10 cellular contexts compared by ENCODE assay signal in genomic region chr3:111989061-111989678, GRCh38. TPM values are rescaled to one million over a fixed set of nuclear protein-coding genes. Genes with fewer than 3 reads are reported as not detected.
DNase-seq lines count a peak whose midpoint lies in the region; ATAC-seq and TF ChIP-seq lines count a peak whose summit lies in the region.
"Had no signal": no experiment of that assay in that cellular context is flagged by ENCODE, and none has a peak within 500 bp of the region (broad histone marks: within the 10 kb centered on the region; RNA-seq: fewer than 3 reads in every experiment).

No MANE protein-coding gene starts in this region.

- H3K27ac Mint-ChIP-seq in natural killer cell treated with Interleukin-12 subunit alpha and Interleukin-12 subunit beta and Interleukin-15 and Interleukin-18, amount 100 ng/mL, for 72 hours: no peak overlapping the region
- H3K27ac Mint-ChIP-seq: dendritic cell treated with granulocyte-macrophage colony-stimulating factor and Interleukin-4, amounts not matched to agents 40 ng/mL and 50 ng/mL, for 4 days had no signal

- H3K36me3 ChIP-seq in GM23248 (ENCODE audit: low read depth) (peaks cover 26% of the 10 kb centered on the region; the same call in 1 of the 2 replicates), MG63 (peaks cover 40% of the 10 kb centered on the region)

- H3K27me3 Mint-ChIP-seq in natural killer cell treated with Interleukin-12 subunit alpha and Interleukin-12 subunit beta and Interleukin-15 and Interleukin-18, amount 100 ng/mL, for 72 hours: no peaks in the 10 kb centered on the region
- H3K27me3 Mint-ChIP-seq: CD8-positive, alpha-beta memory T cell; dendritic cell treated with granulocyte-macrophage colony-stimulating factor and Interleukin-4, amounts not matched to agents 40 ng/mL and 50 ng/mL, for 4 days had no signal

- H3K4me1 ChIP-seq in GM23248 (ENCODE audit: insufficient read depth): peaks cover 7% of the 10 kb centered on the region; the same call in 1 of the 2 replicates

- H3K36me3 Mint-ChIP-seq in natural killer cell treated with Interleukin-12 subunit alpha and Interleukin-12 subunit beta and Interleukin-15 and Interleukin-18, amount 100 ng/mL, for 72 hours: peaks cover 10% of the 10 kb centered on the region

- H3K9me3 Mint-ChIP-seq in natural killer cell treated with Interleukin-12 subunit alpha and Interleukin-12 subunit beta and Interleukin-15 and Interleukin-18, amount 100 ng/mL, for 72 hours: no peaks in the 10 kb centered on the region
- H3K9me3 Mint-ChIP-seq: CD8-positive, alpha-beta memory T cell; dendritic cell treated with granulocyte-macrophage colony-stimulating factor and Interleukin-4, amounts not matched to agents 40 ng/mL and 50 ng/mL, for 4 days had no signal

- H3K9me2 ChIP-seq in GM23248 (ENCODE audit: insufficient read depth): no peaks in the 10 kb centered on the region

- no peak overlapping the region for H3K4me3 Mint-ChIP-seq in natural killer cell treated with Interleukin-12 subunit alpha and Interleukin-12 subunit beta and Interleukin-15 and Interleukin-18, amount 100 ng/mL, for 72 hours
- H3K4me3 Mint-ChIP-seq: CD8-positive, alpha-beta memory T cell; dendritic cell treated with granulocyte-macrophage colony-stimulating factor and Interleukin-4, amounts not matched to agents 40 ng/mL and 50 ng/mL, for 4 days had no signal

- no peak overlapping the region for H3K4me2 ChIP-seq in GM23248 (ENCODE audit: unreplicated experiment)

- H4K20me1 ChIP-seq in GM23248 (ENCODE audit: insufficient read depth): no peaks in the 10 kb centered on the region

- H3K4me1 Mint-ChIP-seq in natural killer cell treated with Interleukin-12 subunit alpha and Interleukin-12 subunit beta and Interleukin-15 and Interleukin-18, amount 100 ng/mL, for 72 hours (ENCODE audit: low read depth in 2 of 2): peaks cover 7 to 18% of the 10 kb centered on the region in 2 donors

- no peak overlapping the region for H3K27ac ChIP-seq in GM23248

- peak; percentile 60 to 61 for ATAC-seq in natural killer cell treated with Interleukin-12 subunit alpha and Interleukin-12 subunit beta and Interleukin-15 and Interleukin-18, amount 100 ng/mL, for 72 hours

- peaks cover 11% of the 10 kb centered on the region; the same call in 1 of the 2 replicates for H3F3A ChIP-seq in GM23248 (ENCODE audit: insufficient read depth)

- 50 to 51% methylated on average over 3 of the region's 3 CpGs for WGBS in GM23248 (ENCODE audit: low coverage in 1 of 2, low lambda C conversion rate in 2 of 2, missing lambda C conversion rate in 2 of 2), 2 experiments

- no peak overlapping the region for H2AFZ ChIP-seq in GM23248

- in situ Hi-C loops in GM23248 (cut with MboI): no loop called here

- H3K4me3 ChIP-seq in GM23248 (no peak overlapping the region), epithelial cell of esophagus (ENCODE audit: low read length) (no peak overlapping the region), MG63 (no peak overlapping the region)

- peaks cover 5% of the 10 kb centered on the region for H3K79me2 ChIP-seq in GM23248 (ENCODE audit: insufficient read depth)

- H3K9me3 ChIP-seq in GM23248 (ENCODE audit: low read depth): no peaks in the 10 kb centered on the region
- H3K9me3 ChIP-seq in MG63: no peaks in the 10 kb centered on the region

- TF ChIP-seq CTCF in epithelial cell of esophagus (IDR thresholded peaks at IDR 0.05; ENCODE audit: insufficient read depth, low read depth, low read length, missing control alignments): peak; percentile 81

- H3K27me3 ChIP-seq in GM23248 (replicated peaks; ENCODE audit: insufficient read depth) (no peaks in the 10 kb centered on the region), MG63 (no peaks in the 10 kb centered on the region)

- H3K9ac ChIP-seq in GM23248: no peak overlapping the region

- DNase-seq in SIG-M5 treated with dmso at 0.1 percent for 504 hours (lab: John Stamatoyannopoulos, UW; ENCODE audit: unreplicated experiment): peak; percentile 67
- no peak for DNase-seq in SIG-M5 (lab: John Stamatoyannopoulos, UW)
- DNase-seq in GM23248: peak; percentile 78
- peak; percentile 64 to 85 for DNase-seq in Kasumi-1 (lab: John Stamatoyannopoulos, UW)
- DNase-seq in RKO (ENCODE audit: low spot score): peak; percentile 82
- peak; percentile 77 for DNase-seq in epithelial cell of esophagus (ENCODE audit: low read depth)
- no peak for DNase-seq in natural killer cell treated with Interleukin-12 subunit alpha and Interleukin-12 subunit beta and Interleukin-15 and Interleukin-18, amount 100 ng/mL, for 72 hours (ENCODE audit: low spot score)
- DNase-seq in MG63: no peak

RNA-seq across cellular contexts. Expression of gene TAGLN3, which starts 9.6 kb away (rescaled TPM):
- total RNA-seq in GM23248 (2014; rRNA removed; shearing (Covaris generic)): 1.3 TPM in 1 of 2 replicates, not detected in the other
- polyA plus RNA-seq in GM23248 (2016; fragmentation: Nextera tagmentation; extraction: Ambion mirVana): 0.48 and 0.61 TPM in 2 replicates
- total RNA-seq in natural killer cell treated with Interleukin-12 subunit alpha and Interleukin-12 subunit beta and Interleukin-15 and Interleukin-18, amount 100 ng/mL, for 72 hours: under 1 TPM in 1 of 2 donors, not detected in 1; 0.74 TPM
- not detected in 2 replicates for total RNA-seq in MG63 (2014; rRNA removed; shearing (Covaris generic); ENCODE audit: low replicate concordance)
- total RNA-seq: CD8-positive, alpha-beta memory T cell had no signal
- polyA plus RNA-seq: CD8-positive, alpha-beta memory T cell had no signal

RNA-seq across cellular contexts. Expression of gene ABHD10, which starts 10.3 kb away (rescaled TPM):
- 20.9 and 26.4 TPM in 2 replicates for total RNA-seq in GM23248 (2014; rRNA removed; shearing (Covaris generic))
- polyA plus RNA-seq in GM23248 (2016; fragmentation: Nextera tagmentation; extraction: Ambion mirVana): 25.4 and 26.5 TPM in 2 replicates
- total RNA-seq in natural killer cell treated with Interleukin-12 subunit alpha and Interleukin-12 subunit beta and Interleukin-15 and Interleukin-18, amount 100 ng/mL, for 72 hours: 10 to 100 TPM; 27.2 to 41.6 TPM
- 40.1 and 78.2 TPM in 2 replicates for total RNA-seq in MG63 (2014; rRNA removed; shearing (Covaris generic); ENCODE audit: low replicate concordance)

RNA-seq across cellular contexts. Expression of gene TMPRSS7, which starts 45.4 kb away (rescaled TPM):
- not detected in 2 replicates for total RNA-seq in GM23248 (2014; rRNA removed; shearing (Covaris generic))
- not detected in 2 replicates for polyA plus RNA-seq in GM23248 (2016; fragmentation: Nextera tagmentation; extraction: Ambion mirVana)
- total RNA-seq in natural killer cell treated with Interleukin-12 subunit alpha and Interleukin-12 subunit beta and Interleukin-15 and Interleukin-18, amount 100 ng/mL, for 72 hours: not detected
- not detected in 2 replicates for total RNA-seq in MG63 (2014; rRNA removed; shearing (Covaris generic); ENCODE audit: low replicate concordance)
- total RNA-seq: CD8-positive, alpha-beta memory T cell had no signal
- polyA plus RNA-seq: CD8-positive, alpha-beta memory T cell had no signal

Comparison
In these comparisons a context has a peak if more than half of its experiments do, and no peak if none do; other contexts are left out.
1. DNase-seq: peak in SIG-M5 treated with dmso at 0.1 percent for 504 hours (single experiment), GM23248 (single experiment), Kasumi-1 (2 of 2), RKO (single experiment) and epithelial cell of esophagus (single experiment); none in SIG-M5 (single experiment), natural killer cell treated with Interleukin-12 subunit alpha and Interleukin-12 subunit beta and Interleukin-15 and Interleukin-18, amount 100 ng/mL, for 72 hours (single experiment) and MG63 (single experiment).